In genomic region chr2:149715005-149715592, GRCh38 we compare ENCODE assay signal across 8 cellular contexts.
A peak's percentile ranks its signal among the peaks of the same experiment; 100 is the strongest.
DNase-seq lines count a peak whose midpoint lies in the region; ATAC-seq and TF ChIP-seq lines count a peak whose summit lies in the region.

No MANE protein-coding gene starts in this region.

- H3K4me1 ChIP-seq in SJCRH30, result no peaks in the 10 kb centered on the region
- peaks cover 3% of the 10 kb centered on the region; the same call in 1 of the 2 replicates for H3K4me1 ChIP-seq in iPS DF 6.9 (ENCODE audit: control insufficient read depth, insufficient read depth, low read length)
- no peaks in the 10 kb centered on the region for H3K4me1 ChIP-seq in ovary (ENCODE audit: insufficient read depth)

- DNase-seq in NCI-H2171 treated with DMSO at 0.1 percent for 48 hours (lab: John Stamatoyannopoulos, UW), result peak; percentile 22
- no peak for DNase-seq in NCI-H2171 (lab: John Stamatoyannopoulos, UW)
- peak; percentile 38 to 72 for DNase-seq in SJCRH30
- DNase-seq in iPS DF 6.9 (ENCODE audit: low read depth, low spot score), result peak; percentile 55
- DNase-seq in stimulated activated naive CD4-positive, alpha-beta T cell (lab: John Stamatoyannopoulos, UW), result no peak
- DNase-seq in ovary, result no peak

- no peak for TF ChIP-seq POLR2A in ovary (IDR thresholded peaks at IDR 0.05)

- H3K9me3 ChIP-seq in SJCRH30 (replicated peaks) (no peaks in the 10 kb centered on the region), iPS DF 6.9 (ENCODE audit: control insufficient read depth, insufficient read depth, low read length) (no peaks in the 10 kb centered on the region), ovary (no peaks in the 10 kb centered on the region)

- H3K27ac ChIP-seq in SJCRH30, result no peak overlapping the region
- no peak overlapping the region for H3K27ac ChIP-seq in iPS DF 6.9 (ENCODE audit: low read length)
- H3K27ac ChIP-seq in ovary, result no peak overlapping the region

- TF ChIP-seq EP300 in ovary (IDR thresholded peaks at IDR 0.05), result no peak

- TF ChIP-seq CTCF in ovary (IDR thresholded peaks at IDR 0.05), result no peak

- no peaks in the 10 kb centered on the region for H3K27me3 ChIP-seq in SJCRH30
- H3K27me3 ChIP-seq in iPS DF 6.9 (ENCODE audit: control insufficient read depth, insufficient read depth, low read length), result no peaks in the 10 kb centered on the region
- H3K27me3 ChIP-seq in ovary, result no peaks in the 10 kb centered on the region

- no peaks in the 10 kb centered on the region for H3K36me3 ChIP-seq in SJCRH30
- H3K36me3 ChIP-seq in iPS DF 6.9 (ENCODE audit: control insufficient read depth, insufficient read depth, low read length), result no peaks in the 10 kb centered on the region
- no peaks in the 10 kb centered on the region for H3K36me3 ChIP-seq in ovary

- H3K4me3 ChIP-seq in SJCRH30, result no peak overlapping the region
- no peak overlapping the region for H3K4me3 ChIP-seq in iPS DF 6.9 (ENCODE audit: low read length)
- H3K4me3 ChIP-seq in ovary, result no peak overlapping the region

- 100% methylated on average over 1 of the region's 3 CpGs for WGBS in iPS DF 6.9 (ENCODE audit: insufficient coverage, insufficient read length)
- WGBS in ovary, 3 donors, result 67 to 73% (median 70%) methylated on average over 3 of the region's 3 CpGs

- ATAC-seq in HG02884 (IDR thresholded peaks at IDR 0.05; ENCODE audit: unreplicated experiment) (peak; percentile 89), HG03280 (IDR thresholded peaks at IDR 0.05; ENCODE audit: unreplicated experiment) (no peak)

- intact Hi-C loops in ovary (cut with DNase I), result no loop called here

Comparison
In these comparisons a context has a peak if more than half of its experiments do, and no peak if none do; other contexts are left out.
1. DNase-seq: peak in NCI-H2171 treated with DMSO at 0.1 percent for 48 hours (single experiment), SJCRH30 (2 of 2) and iPS DF 6.9 (single experiment); none in NCI-H2171 (single experiment), stimulated activated naive CD4-positive, alpha-beta T cell (0 of 6) and ovary (0 of 5).